Comparison of ENCODE assay signal across 24 cellular contexts in genomic region chr12:85807681-85808228, GRCh38. TPM values are rescaled to one million over a fixed set of nuclear protein-coding genes. Genes with fewer than 3 reads are reported as not detected.
"Had no signal": no experiment of that assay in that cellular context is flagged by ENCODE, and none has a peak within 500 bp of the region (broad histone marks: within the 10 kb centered on the region; RNA-seq: fewer than 3 reads in every experiment).

No MANE protein-coding gene starts in this region.

- DNase-seq: colonic mucosa; cortex of kidney; effector CD8-positive, alpha-beta T cell; effector memory CD8-positive, alpha-beta T cell; endodermal cell; foreskin melanocyte; gastrocnemius medialis; glutamatergic neuron; head of caudate nucleus; heart right ventricle; hippocampal formation; left cardiac atrium; left lung; left ventricle myocardium superior; lower lobe of right lung; mesenchymal stem cell; mucosa of descending colon; naive B cell; naive thymus-derived CD8-positive, alpha-beta T cell had no signal

- H3K4me1 Mint-ChIP-seq: naive B cell; naive thymus-derived CD8-positive, alpha-beta T cell had no signal

- H3K9me3 Mint-ChIP-seq: dendritic cell treated with granulocyte-macrophage colony-stimulating factor and Interleukin-4, amounts not matched to agents 40 ng/mL and 50 ng/mL, for 4 days; endodermal cell; mesothelial cell of epicardium had no signal

- H3K27me3 ChIP-seq: colonic mucosa, esophagus muscularis mucosa, gastrocnemius medialis, heart right ventricle, left lung had no signal

- H3K4me3 Mint-ChIP-seq: dendritic cell treated with granulocyte-macrophage colony-stimulating factor and Interleukin-4, amounts not matched to agents 40 ng/mL and 50 ng/mL, for 4 days; effector memory CD8-positive, alpha-beta T cell; endodermal cell; mesothelial cell of epicardium; naive B cell; naive thymus-derived CD8-positive, alpha-beta T cell had no signal

- H3K9me3 ChIP-seq: colonic mucosa, esophagus muscularis mucosa, gastrocnemius medialis, heart right ventricle, left lung, lower lobe of right lung, mucosa of descending colon had no signal

- H3K27me3 Mint-ChIP-seq: dendritic cell treated with granulocyte-macrophage colony-stimulating factor and Interleukin-4, amounts not matched to agents 40 ng/mL and 50 ng/mL, for 4 days; effector memory CD8-positive, alpha-beta T cell; naive B cell; naive thymus-derived CD8-positive, alpha-beta T cell had no signal

- H3K36me3 Mint-ChIP-seq: naive B cell; naive thymus-derived CD8-positive, alpha-beta T cell had no signal

- H3K36me3 ChIP-seq: colonic mucosa, gastrocnemius medialis, left lung had no signal

- H3K4me1 ChIP-seq: colonic mucosa, esophagus muscularis mucosa, gastrocnemius medialis, left lung, lower lobe of right lung had no signal

- FAIRE-seq: islet of Langerhans, keratinocyte had no signal

- H3K27ac ChIP-seq: colonic mucosa, esophagus muscularis mucosa, gastrocnemius medialis, heart right ventricle, left lung, lower lobe of right lung had no signal

- H3K27ac Mint-ChIP-seq: dendritic cell treated with granulocyte-macrophage colony-stimulating factor and Interleukin-4, amounts not matched to agents 40 ng/mL and 50 ng/mL, for 4 days; effector memory CD8-positive, alpha-beta T cell; endodermal cell; naive B cell; naive thymus-derived CD8-positive, alpha-beta T cell had no signal

- H3K4me3 ChIP-seq: colonic mucosa, esophagus muscularis mucosa, gastrocnemius medialis, heart right ventricle, left lung, lower lobe of right lung, mucosa of descending colon had no signal

- ATAC-seq: effector memory CD8-positive, alpha-beta T cell; gastrocnemius medialis; heart right ventricle; left cardiac atrium; left lung; left ventricle myocardium superior; lower lobe of right lung; mucosa of descending colon; naive thymus-derived CD8-positive, alpha-beta T cell had no signal

RNA-seq across cellular contexts. Expression of gene RASSF9, which starts 28.5 kb away (rescaled TPM):
- total RNA-seq: naive thymus-derived CD8-positive, alpha-beta T cell had no signal
- polyA plus RNA-seq: naive thymus-derived CD8-positive, alpha-beta T cell had no signal
